In genomic region chr7:151213826-151214225, GRCh38 we compare ENCODE assay signal across 25 cellular contexts. TPM values are rescaled to one million over a fixed set of nuclear protein-coding genes. Genes with fewer than 3 reads are reported as not detected.
"Had no signal": no experiment of that assay in that cellular context is flagged by ENCODE, and none has a peak within 500 bp of the region (broad histone marks: within the 10 kb centered on the region; RNA-seq: fewer than 3 reads in every experiment).

No MANE protein-coding gene starts in this region.

- H3K4me2 ChIP-seq: SK-N-SH had no signal

- H3K9ac ChIP-seq: SK-N-SH had no signal

- DNase-seq: KBM-7, NCI-H1092, NCI-H1105 treated with DMSO at 0.1 percent for 48 hours, NCI-H1417 treated with DMSO at 0.1 percent for 48 hours, NCI-H146, NCI-H187, NCI-H2029, NCI-H2081 treated with DMSO at 0.1 percent for 48 hours, NCI-H2171, NCI-H226, NCI-H446, NCI-H510A, NCI-H524 treated with DMSO at 0.1 percent for 48 hours, NCI-H69, NCI-H774, RPMI8226, SHP77, SK-N-SH had no signal

- FAIRE-seq: HTR-8/SVneo, RCC 7860 had no signal

- H3K9me3 ChIP-seq: SK-N-SH had no signal

- H3K27ac ChIP-seq: HL-60 had no signal

RNA-seq across cellular contexts. Expression of gene H2BK1, which starts 3.5 kb away (rescaled TPM):
- total RNA-seq: LHCN-M2, MCF 10A, SK-MEL-5 had no signal
- polyA plus RNA-seq: IgD-negative memory B cell, SK-N-SH had no signal

RNA-seq across cellular contexts. Expression of gene ASB10, which starts 26.8 kb away (rescaled TPM):
- total RNA-seq: LHCN-M2, MCF 10A, SK-MEL-5 had no signal
- polyA plus RNA-seq: IgD-negative memory B cell, SK-N-SH had no signal
